8 cellular contexts compared by ENCODE assay signal in genomic region chr3:143084856-143085731, GRCh38. TPM values are rescaled to one million over a fixed set of nuclear protein-coding genes. Genes with fewer than 3 reads are reported as not detected.
DNase-seq lines count a peak whose midpoint lies in the region; ATAC-seq and TF ChIP-seq lines count a peak whose summit lies in the region.

No MANE protein-coding gene starts in this region.

- no peak overlapping the region for H3K4me2 ChIP-seq in MM.1S (ENCODE audit: low read depth, low read length)

- peaks cover 1 to 4% (median 2%) of the 10 kb centered on the region in 3 donors for H3K27me3 Mint-ChIP-seq in CD14-positive monocyte (ENCODE audit: low read depth in 3 of 3)
- no peaks in the 10 kb centered on the region for H3K27me3 Mint-ChIP-seq in stimulated activated naive B cell treated with anti-CD40 and anti-IgM and Interleukin-4, amounts not matched to agents 10 μg/mL and 1 μg/mL and 100 μg/mL, for 72 hours

- peak overlapping the region in 6 of 7 donors; percentile 64 to 86 (median 82) for H3K27ac Mint-ChIP-seq in CD14-positive monocyte
- peak overlapping the region; percentile 56 for H3K27ac Mint-ChIP-seq in stimulated activated naive B cell treated with anti-CD40 and anti-IgM and Interleukin-4, amounts not matched to agents 10 μg/mL and 1 μg/mL and 100 μg/mL, for 72 hours

- peak; percentile 81 for DNase-seq in CD14-positive monocyte (ENCODE audit: low spot score)
- peak; percentile 12 to 19 for DNase-seq in HL-60 (ENCODE audit: low read depth in 1 of 2, low spot score in 1 of 2)
- peak; percentile 72 to 90 for DNase-seq in cardiac fibroblast (ENCODE audit: low read depth in 2 of 2)
- peak; percentile 62 for DNase-seq in stimulated activated naive B cell treated with anti-CD40 and anti-IgM and Interleukin-4, amounts not matched to agents 10 μg/mL and 1 μg/mL and 100 μg/mL, for 72 hours
- no peak for DNase-seq in NCI-H146 (lab: John Stamatoyannopoulos, UW)
- no peak for DNase-seq in MM.1S
- DNase-seq in activated naive CD4-positive, alpha-beta T cell (lab: John Stamatoyannopoulos, UW) = no peak

- H3K27me3 ChIP-seq in HL-60 (ENCODE audit: insufficient read depth, poor library complexity, severe bottlenecking) = no peaks in the 10 kb centered on the region
- H3K27me3 ChIP-seq in MM.1S (replicated peaks; ENCODE audit: insufficient read depth, low read length) = no peaks in the 10 kb centered on the region

- H2AFZ ChIP-seq in MM.1S (ENCODE audit: low read length) = no peak overlapping the region

- H3K9me2 ChIP-seq in MM.1S (replicated peaks; ENCODE audit: insufficient read depth, low read length) = no peaks in the 10 kb centered on the region

- H3F3A ChIP-seq in MM.1S (ENCODE audit: insufficient read depth, low read length) = no peaks in the 10 kb centered on the region

- intact Hi-C loops in CD14-positive monocyte (cut with micrococcal nuclease) = no loop called here

- H3K4me1 Mint-ChIP-seq in CD14-positive monocyte = peaks cover 35% of the 10 kb centered on the region
- H3K4me1 Mint-ChIP-seq in stimulated activated naive B cell treated with anti-CD40 and anti-IgM and Interleukin-4, amounts not matched to agents 10 μg/mL and 1 μg/mL and 100 μg/mL, for 72 hours = peaks cover 28 to 51% of the 10 kb centered on the region in 2 donors

- H3K36me3 Mint-ChIP-seq in CD14-positive monocyte = no peaks in the 10 kb centered on the region
- H3K36me3 Mint-ChIP-seq in stimulated activated naive B cell treated with anti-CD40 and anti-IgM and Interleukin-4, amounts not matched to agents 10 μg/mL and 1 μg/mL and 100 μg/mL, for 72 hours = no peaks in the 10 kb centered on the region

- H3K9me3 Mint-ChIP-seq in CD14-positive monocyte = peaks cover 0 to 6% (median 2%) of the 10 kb centered on the region in 7 donors
- H3K9me3 Mint-ChIP-seq in stimulated activated naive B cell treated with anti-CD40 and anti-IgM and Interleukin-4, amounts not matched to agents 10 μg/mL and 1 μg/mL and 100 μg/mL, for 72 hours = no peaks in the 10 kb centered on the region

- TF ChIP-seq CTCF in CD14-positive monocyte (IDR thresholded peaks at IDR 0.05) (no peak), HL-60 (IDR thresholded peaks at IDR 0.05; ENCODE audit: insufficient read depth, low read length) (no peak), cardiac fibroblast (IDR thresholded peaks at IDR 0.05; ENCODE audit: low read depth, low read length) (no peak), MM.1S (IDR thresholded peaks at IDR 0.05; ENCODE audit: low read length) (no peak)

- H3K4me1 ChIP-seq in MM.1S (ENCODE audit: low read length) = no peaks in the 10 kb centered on the region

- no peak overlapping the region for H3K4me3 ChIP-seq in HL-60 (replicated peaks; ENCODE audit: insufficient read depth, low read length)
- no peak overlapping the region for H3K4me3 ChIP-seq in cardiac fibroblast (replicated peaks in 1 of 2; ENCODE audit: low read depth in 2 of 2, low read length in 2 of 2)
- no peak overlapping the region for H3K4me3 ChIP-seq in MM.1S (ENCODE audit: low read length)

- ATAC-seq in GM19468 (IDR thresholded peaks at IDR 0.05; ENCODE audit: extremely low read depth, unreplicated experiment) = peak; percentile 37
- peak; percentile 78 to 81 for ATAC-seq in stimulated activated naive B cell treated with anti-CD40 and anti-IgM and Interleukin-4, amounts not matched to agents 10 μg/mL and 1 μg/mL and 100 μg/mL, for 72 hours (replicated peaks)

- H3K36me3 ChIP-seq in MM.1S (replicated peaks; ENCODE audit: insufficient read depth, low read length) = no peaks in the 10 kb centered on the region

- no peak overlapping the region for H3K27ac ChIP-seq in HL-60 (replicated peaks)
- H3K27ac ChIP-seq in MM.1S (ENCODE audit: low read length) = no peak overlapping the region

- no peaks in the 10 kb centered on the region for H3K9me3 ChIP-seq in MM.1S (replicated peaks; ENCODE audit: insufficient read depth, low read length)

- no peaks in the 10 kb centered on the region for H3K79me2 ChIP-seq in MM.1S (ENCODE audit: low read length)

- no peaks in the 10 kb centered on the region for H4K20me1 ChIP-seq in MM.1S (ENCODE audit: insufficient read depth, low read length)

- H3K9ac ChIP-seq in MM.1S (ENCODE audit: low read length) = no peak overlapping the region

- H3K4me3 Mint-ChIP-seq in CD14-positive monocyte = peak overlapping the region in 1 of 2 donors; percentile 12
- H3K4me3 Mint-ChIP-seq in stimulated activated naive B cell treated with anti-CD40 and anti-IgM and Interleukin-4, amounts not matched to agents 10 μg/mL and 1 μg/mL and 100 μg/mL, for 72 hours = peak overlapping the region in 1 of 2 donors; percentile 32

RNA-seq across cellular contexts. Expression of gene CHST2, which starts 34.5 kb away (rescaled TPM):
- 10 to 100 TPM in 1 of 2 donors, 1 to 10 TPM in 1; 9.6 to 18.0 TPM for polyA plus RNA-seq in CD14-positive monocyte

Comparison
In these comparisons a context has a peak if more than half of its experiments do, and no peak if none do; other contexts are left out.
1. DNase-seq: peak in CD14-positive monocyte (single experiment), HL-60 (2 of 2), cardiac fibroblast (2 of 2) and stimulated activated naive B cell treated with anti-CD40 and anti-IgM and Interleukin-4, amounts not matched to agents 10 μg/mL and 1 μg/mL and 100 μg/mL, for 72 hours (single experiment); none in NCI-H146 (single experiment), MM.1S (single experiment) and activated naive CD4-positive, alpha-beta T cell (0 of 4).